Comparison of ENCODE assay signal across 1 cellular context in genomic region chr3:138675393-138675792, GRCh38.
TF ChIP-seq lines count a peak whose summit lies in the region.

No MANE protein-coding gene starts in this region.

TF ChIP-seq in K562, 482 proteins besides CTCF, POLR2A, EP300 and RAD21 (continued from another document and continues in another):
- TF ChIP-seq, protein P1, sequence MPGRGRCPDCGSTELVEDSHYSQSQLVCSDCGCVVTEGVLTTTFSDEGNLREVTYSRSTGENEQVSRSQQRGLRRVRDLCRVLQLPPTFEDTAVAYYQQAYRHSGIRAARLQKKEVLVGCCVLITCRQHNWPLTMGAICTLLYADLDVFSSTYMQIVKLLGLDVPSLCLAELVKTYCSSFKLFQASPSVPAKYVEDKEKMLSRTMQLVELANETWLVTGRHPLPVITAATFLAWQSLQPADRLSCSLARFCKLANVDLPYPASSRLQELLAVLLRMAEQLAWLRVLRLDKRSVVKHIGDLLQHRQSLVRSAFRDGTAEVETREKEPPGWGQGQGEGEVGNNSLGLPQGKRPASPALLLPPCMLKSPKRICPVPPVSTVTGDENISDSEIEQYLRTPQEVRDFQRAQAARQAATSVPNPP (IDR thresholded peaks at IDR 0.05; ENCODE audit: borderline replicate concordance, insufficient read depth, insufficient read length), result no peak
- TF ChIP-seq MAX (CRISPR knock-in tag; IDR thresholded peaks at IDR 0.05), result no peak
- no peak for TF ChIP-seq ZNF830 (CRISPR knock-in tag; IDR thresholded peaks at IDR 0.05)
- TF ChIP-seq PRDM10 (IDR thresholded peaks at IDR 0.05; ENCODE audit: partially characterized antibody), result no peak
- TF ChIP-seq ZNF224 (CRISPR knock-in tag; IDR thresholded peaks at IDR 0.05), result no peak
- peak; percentile 90 for TF ChIP-seq JUND (IDR thresholded peaks at IDR 0.05; ENCODE audit: borderline replicate concordance, low read depth, low read length)
- peak; percentile 94 for TF ChIP-seq JUND (tag; IDR thresholded peaks at IDR 0.05; ENCODE audit: borderline replicate concordance, low read depth, low read length)
- no peak for TF ChIP-seq FOXJ2 (tag; IDR thresholded peaks at IDR 0.05)
- TF ChIP-seq WHSC1 (IDR thresholded peaks at IDR 0.05; ENCODE audit: low read length), result no peak
- no peak for TF ChIP-seq MXI1 (IDR thresholded peaks at IDR 0.05; ENCODE audit: low read depth, low read length)
- no peak for TF ChIP-seq ZNF395 (CRISPR knock-in tag; IDR thresholded peaks at IDR 0.05)
- TF ChIP-seq, protein P2, sequence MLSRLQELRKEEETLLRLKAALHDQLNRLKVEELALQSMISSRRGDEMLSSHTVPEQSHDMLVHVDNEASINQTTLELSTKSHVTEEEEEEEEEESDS (CRISPR knock-in tag; IDR thresholded peaks at IDR 0.05), result no peak
- TF ChIP-seq SAP30 (IDR thresholded peaks at IDR 0.05; ENCODE audit: borderline replicate concordance, insufficient read depth, low read depth, low read length, poor library complexity, severe bottlenecking), result no peak
- no peak for TF ChIP-seq ZC3H11A (IDR thresholded peaks at IDR 0.05; ENCODE audit: low read depth, low read length)
- no peak for TF ChIP-seq GABPB2 (CRISPR knock-in tag; conservative IDR thresholded peaks at IDR 0.05)
- TF ChIP-seq NR0B1 (IDR thresholded peaks at IDR 0.05; ENCODE audit: partially characterized antibody), result no peak
- TF ChIP-seq ATF4 (CRISPR knock-in tag; IDR thresholded peaks at IDR 0.05), result no peak
- TF ChIP-seq HSF4 (CRISPR knock-in tag; IDR thresholded peaks at IDR 0.05; ENCODE audit: borderline replicate concordance), result no peak
- no peak for TF ChIP-seq ELF1 (tag; IDR thresholded peaks at IDR 0.05)
- no peak for TF ChIP-seq ZNF146 (CRISPR knock-in tag; IDR thresholded peaks at IDR 0.05; ENCODE audit: unreplicated experiment)
- TF ChIP-seq ZNF589 (CRISPR knock-in tag; IDR thresholded peaks at IDR 0.05; ENCODE audit: low read depth), result no peak
- no peak for TF ChIP-seq GMEB1 (CRISPR knock-in tag; IDR thresholded peaks at IDR 0.05)
- no peak for TF ChIP-seq L3MBTL2 (IDR thresholded peaks at IDR 0.05)
- TF ChIP-seq ZNF551 (CRISPR knock-in tag; IDR thresholded peaks at IDR 0.05), result no peak
- no peak for TF ChIP-seq TAL1 (IDR thresholded peaks at IDR 0.05)
- TF ChIP-seq ZNF699 (CRISPR knock-in tag; IDR thresholded peaks at IDR 0.05; ENCODE audit: insufficient replicate concordance), result no peak
- TF ChIP-seq SMARCA5 (IDR thresholded peaks at IDR 0.05), result no peak
- TF ChIP-seq, protein P3, sequence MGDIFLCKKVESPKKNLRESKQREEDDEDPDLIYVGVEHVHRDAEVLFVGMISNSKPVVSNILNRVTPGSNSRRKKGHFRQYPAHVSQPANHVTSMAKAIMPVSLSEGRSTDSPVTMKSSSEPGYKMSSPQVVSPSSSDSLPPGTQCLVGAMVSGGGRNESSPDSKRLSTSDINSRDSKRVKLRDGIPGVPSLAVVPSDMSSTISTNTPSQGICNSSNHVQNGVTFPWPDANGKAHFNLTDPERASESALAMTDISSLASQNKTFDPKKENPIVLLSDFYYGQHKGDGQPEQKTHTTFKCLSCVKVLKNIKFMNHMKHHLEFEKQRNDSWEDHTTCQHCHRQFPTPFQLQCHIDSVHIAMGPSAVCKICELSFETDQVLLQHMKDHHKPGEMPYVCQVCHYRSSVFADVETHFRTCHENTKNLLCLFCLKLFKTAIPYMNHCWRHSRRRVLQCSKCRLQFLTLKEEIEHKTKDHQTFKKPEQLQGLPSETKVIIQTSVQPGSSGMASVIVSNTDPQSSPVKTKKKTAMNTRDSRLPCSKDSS (IDR thresholded peaks at IDR 0.05; ENCODE audit: low read depth, partially characterized antibody), result peak; percentile 33
- TF ChIP-seq MCM3 (IDR thresholded peaks at IDR 0.05), result no peak
- TF ChIP-seq NR2C2 (CRISPR knock-in tag; IDR thresholded peaks at IDR 0.05), result no peak
- TF ChIP-seq NR2C2 (tag; IDR thresholded peaks at IDR 0.05), result no peak
- 0 out of 2 replicates have a peak, but pooled peaks have one; percentile 21 for TF ChIP-seq ARID1B (IDR thresholded peaks at IDR 0.05)
- no peak for TF ChIP-seq CEBPB (tag; IDR thresholded peaks at IDR 0.05)
- no peak for TF ChIP-seq BRD4 (IDR thresholded peaks at IDR 0.05)
- no peak for TF ChIP-seq XRCC3 (IDR thresholded peaks at IDR 0.05)
- TF ChIP-seq YY1 (IDR thresholded peaks at IDR 0.05; ENCODE audit: borderline replicate concordance in 1 of 3, control insufficient read depth in 1 of 3, extremely low read depth in 1 of 3, insufficient read depth in 3 of 3, insufficient read length in 1 of 3, insufficient replicate concordance in 2 of 3, low read depth in 1 of 3, low read length in 2 of 3), result no peak
- TF ChIP-seq U2AF2 (optimal IDR thresholded peaks at IDR 0.05; ENCODE audit: low read depth, low read length), result no peak
- TF ChIP-seq ZNF668 (CRISPR knock-in tag; IDR thresholded peaks at IDR 0.05), result no peak
- TF ChIP-seq SRSF3 (IDR thresholded peaks at IDR 0.05; ENCODE audit: insufficient read depth, low read length), result no peak
- no peak for TF ChIP-seq NCOA1 (IDR thresholded peaks at IDR 0.05; ENCODE audit: low read depth)
- no peak for TF ChIP-seq GATA2 (CRISPR knock-in tag; IDR thresholded peaks at IDR 0.05)
- no peak for TF ChIP-seq ETS1 (conservative IDR thresholded peaks at IDR 0.05; ENCODE audit: control insufficient read depth, low read depth, low read length)
- no peak for TF ChIP-seq ZKSCAN8 (CRISPR knock-in tag; IDR thresholded peaks at IDR 0.05)
- no peak for TF ChIP-seq STAT6 (CRISPR knock-in tag; IDR thresholded peaks at IDR 0.05)
- TF ChIP-seq MEIS2 (IDR thresholded peaks at IDR 0.05; ENCODE audit: partially characterized antibody), result no peak
- no peak for TF ChIP-seq TEAD1 (CRISPR knock-in tag; IDR thresholded peaks at IDR 0.05)
- TF ChIP-seq NR2F6 (CRISPR knock-in tag; IDR thresholded peaks at IDR 0.05), result no peak
- TF ChIP-seq FIP1L1 (IDR thresholded peaks at IDR 0.05; ENCODE audit: low read depth, low read length, poor library complexity, severe bottlenecking), result no peak
- no peak for TF ChIP-seq ZFP36 (IDR thresholded peaks at IDR 0.05; ENCODE audit: low read depth, low read length, partially characterized antibody)
